8 cellular contexts compared by ENCODE assay signal in genomic region chr11:59097113-59097708, GRCh38. TPM values are rescaled to one million over a fixed set of nuclear protein-coding genes. Genes with fewer than 3 reads are reported as not detected.
A peak's percentile ranks its signal among the peaks of the same experiment; 100 is the strongest.
DNase-seq lines count a peak whose midpoint lies in the region; ATAC-seq and TF ChIP-seq lines count a peak whose summit lies in the region.
"Had no signal": no experiment of that assay in that cellular context is flagged by ENCODE, and none has a peak within 500 bp of the region (broad histone marks: within the 10 kb centered on the region; RNA-seq: fewer than 3 reads in every experiment).

No MANE protein-coding gene starts in this region.

- no peaks in the 10 kb centered on the region for H3K36me3 ChIP-seq in right atrium auricular region
- H3K36me3 ChIP-seq in H7 (replicated peaks; ENCODE audit: control insufficient read depth, insufficient read depth, low read length) = no peaks in the 10 kb centered on the region

- DNase-seq in SK-N-DZ (ENCODE audit: low spot score) (peak; percentile 42), right atrium auricular region (ENCODE audit: low spot score) (peak; percentile 64), H7 (no peak)
- DNase-seq in activated naive CD4-positive, alpha-beta T cell treated with anti-CD3 and anti-CD28 coated beads, Interleukin-2, amount 50 U/mL, for 16 hours = peak; percentile 68
- DNase-seq in stimulated activated CD4-positive, alpha-beta T cell treated with anti-CD3 and anti-CD28 coated beads, Interleukin-12 subunit alpha, Interleukin-12 subunit beta, amount 100 ng/mL, for 48 hours (ENCODE audit: low read depth in 2 of 3, low spot score in 1 of 3) = peak; percentile 43 to 62 (median 54)

- ATAC-seq in HG03354 (IDR thresholded peaks at IDR 0.05; ENCODE audit: poor library complexity, severe bottlenecking, unreplicated experiment) = peak; percentile 53

- H3K4me3 ChIP-seq in right atrium auricular region (no peak overlapping the region), H7 (ENCODE audit: insufficient read depth, low read depth, low read length) (no peak overlapping the region)

- no peaks in the 10 kb centered on the region for H3K27me3 ChIP-seq in right atrium auricular region
- H3K27me3 ChIP-seq in H7 (ENCODE audit: control insufficient read depth, insufficient read depth, low read length) = peaks cover 2% of the 10 kb centered on the region; the same call in 1 of the 2 replicates

- H3K4me1 ChIP-seq in right atrium auricular region = no peaks in the 10 kb centered on the region

- H3K9me3 ChIP-seq in right atrium auricular region = no peaks in the 10 kb centered on the region

- H3K27ac ChIP-seq in right atrium auricular region = no peak overlapping the region
- H3K27ac ChIP-seq: epithelial cell of prostate had no signal

- peak; percentile 61 for TF ChIP-seq CTCF in GM12874 (IDR thresholded peaks at IDR 0.05; ENCODE audit: insufficient read depth, low read depth, low read length)
- peak; percentile 40 to 65 for TF ChIP-seq CTCF in right atrium auricular region (IDR thresholded peaks at IDR 0.05)

RNA-seq across cellular contexts. Expression of gene FAM111B, which starts 9.8 kb away (rescaled TPM):
- polyA plus RNA-seq in SK-N-DZ (2014; cell fraction: cytosol; rRNA removed) = 5.5 and 5.9 TPM in 2 replicates
- polyA plus RNA-seq in SK-N-DZ (2014; cell fraction: nucleus; rRNA removed) = 4.7 and 5.4 TPM in 2 replicates
- total RNA-seq in right atrium auricular region = under 1 TPM; 0.11 to 0.20 TPM
- total RNA-seq in H7 (2014; rRNA removed; shearing (Covaris generic)) = 10.8 and 13.5 TPM in 2 replicates

RNA-seq across cellular contexts. Expression of gene GLYATL1B, which starts 11.1 kb away (rescaled TPM):
- polyA plus RNA-seq in SK-N-DZ (2014; cell fraction: cytosol; rRNA removed) = not detected in 2 replicates
- not detected in 2 replicates for polyA plus RNA-seq in SK-N-DZ (2014; cell fraction: nucleus; rRNA removed)
- not detected for total RNA-seq in right atrium auricular region
- not detected in 2 replicates for total RNA-seq in H7 (2014; rRNA removed; shearing (Covaris generic))

RNA-seq across cellular contexts. Expression of gene FAM111A, which starts 45.4 kb away (rescaled TPM):
- polyA plus RNA-seq in SK-N-DZ (2014; cell fraction: cytosol; rRNA removed) = 0.86 and 1.8 TPM in 2 replicates
- polyA plus RNA-seq in SK-N-DZ (2014; cell fraction: nucleus; rRNA removed) = 0.59 and 3.1 TPM in 2 replicates
- total RNA-seq in right atrium auricular region = 1 to 10 TPM; 4.5 to 9.5 TPM
- total RNA-seq in H7 (2014; rRNA removed; shearing (Covaris generic)) = 9.2 and 11.0 TPM in 2 replicates
